In the genomic region with DNA sequence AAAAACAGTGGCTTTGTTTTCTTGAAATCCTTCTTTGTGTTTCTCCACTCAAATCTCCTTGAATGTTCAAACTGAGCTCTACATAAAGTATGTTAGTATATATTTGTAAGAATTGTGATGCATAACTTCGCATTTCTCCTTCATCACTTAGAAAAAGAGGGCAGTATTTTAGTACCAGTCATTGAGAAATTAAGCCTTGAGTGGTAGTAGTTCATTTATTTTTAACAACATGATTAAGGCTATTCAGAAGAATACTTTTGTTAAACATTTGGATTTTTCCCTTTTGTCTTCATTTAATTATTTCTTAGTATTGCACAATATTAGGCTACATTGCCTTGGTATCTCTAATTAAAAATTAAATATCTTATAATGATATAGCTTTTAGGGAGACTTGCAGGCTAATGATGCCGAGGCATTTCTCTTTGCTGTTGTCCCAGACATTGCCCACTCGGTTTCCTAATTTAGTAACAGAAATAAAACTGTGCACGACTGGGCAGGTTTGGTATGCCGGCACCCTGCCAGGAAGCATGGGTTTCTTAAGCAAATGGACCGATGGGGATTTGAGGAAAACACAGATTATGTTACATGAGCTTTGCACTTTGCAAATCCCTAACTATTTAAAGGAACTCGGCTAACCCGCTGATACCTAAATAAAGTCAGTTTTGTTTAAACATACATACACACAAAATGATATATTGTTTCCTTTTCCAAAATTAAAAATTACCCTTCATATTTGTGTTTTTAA, we compare ENCODE assay signal across 9 cellular contexts. TPM values are rescaled to one million over a fixed set of nuclear protein-coding genes. Genes with fewer than 3 reads are reported as not detected.
DNase-seq lines count a peak whose midpoint lies in the region; ATAC-seq, FAIRE-seq and TF ChIP-seq lines count a peak whose summit lies in the region.
"Had no signal": no experiment of that assay in that cellular context is flagged by ENCODE, and none has a peak within 500 bp of the region (broad histone marks: within the 10 kb centered on the region; RNA-seq: fewer than 3 reads in every experiment).

No MANE protein-coding gene starts in this region.

- no peaks in the 10 kb centered on the region for H4K20me1 ChIP-seq in hepatocyte (ENCODE audit: insufficient read depth, poor library complexity, severe bottlenecking)

- H3K27me3 ChIP-seq in WERI-Rb-1 (ENCODE audit: insufficient read depth, low read depth, severe bottlenecking) (no peaks in the 10 kb centered on the region), hepatocyte (no peaks in the 10 kb centered on the region)

- no peaks in the 10 kb centered on the region for H3K9me2 ChIP-seq in hepatocyte (replicated peaks; ENCODE audit: insufficient read depth)

- no peak for FAIRE-seq in urothelium cell line (lab: Jason Lieb, UNC)

- DNase-seq in NCI-H2196 (lab: John Stamatoyannopoulos, UW; ENCODE audit: unreplicated experiment) (peak; percentile 4), NCI-H2196 treated with DMSO at 0.1 percent for 48 hours (lab: John Stamatoyannopoulos, UW; ENCODE audit: unreplicated experiment) (no peak), WERI-Rb-1 (peak; percentile 64), hepatocyte (ENCODE audit: low spot score) (peak; percentile 42), urothelium cell line (ENCODE audit: low spot score) (peak; percentile 69)
- DNase-seq: OCI-M1 had no signal

- H3K4me2 ChIP-seq in hepatocyte = peak overlapping the region; percentile 67

- H3K79me2 ChIP-seq in hepatocyte = no peaks in the 10 kb centered on the region

- H3K4me3 ChIP-seq in WERI-Rb-1 (ENCODE audit: low read depth, low read length) (peak overlapping the region; percentile 34), hepatocyte (no peak overlapping the region)

- 23% methylated on average over 8 of the region's 8 CpGs for WGBS in hepatocyte (ENCODE audit: low lambda C conversion rate, missing lambda C conversion rate)

- H3K9me3 ChIP-seq in WERI-Rb-1 (ENCODE audit: severe bottlenecking) = no peaks in the 10 kb centered on the region
- H3K9me3 ChIP-seq in hepatocyte (ENCODE audit: low read depth) = no peaks in the 10 kb centered on the region

- TF ChIP-seq CTCF in WERI-Rb-1 (IDR thresholded peaks at IDR 0.05; ENCODE audit: low read depth, low read length) (no peak), hepatocyte (IDR thresholded peaks at IDR 0.05; ENCODE audit: poor library complexity) (no peak)

- H3K4me1 ChIP-seq in hepatocyte (ENCODE audit: insufficient read depth) = peaks cover 21% of the 10 kb centered on the region

- ATAC-seq in GM19035 (IDR thresholded peaks at IDR 0.05; ENCODE audit: unreplicated experiment) = no peak
- no peak for ATAC-seq in HG03457 (IDR thresholded peaks at IDR 0.05; ENCODE audit: unreplicated experiment)
- no peak for ATAC-seq in GM21423 (IDR thresholded peaks at IDR 0.05; ENCODE audit: unreplicated experiment)

- H3K27ac ChIP-seq in WERI-Rb-1 (peak overlapping the region; percentile 91), hepatocyte (peak overlapping the region; percentile 58)

- no peak overlapping the region for H2AFZ ChIP-seq in hepatocyte

- H3K36me3 ChIP-seq in WERI-Rb-1 = no peaks in the 10 kb centered on the region
- no peaks in the 10 kb centered on the region for H3K36me3 ChIP-seq in hepatocyte (replicated peaks; ENCODE audit: insufficient read depth, low read depth)

RNA-seq across cellular contexts. Expression of a gene that starts 54.7 kb away (rescaled TPM):
- total RNA-seq in hepatocyte = 55.5 and 63.5 TPM in 2 replicates
- polyA plus RNA-seq in hepatocyte = 32.1 and 33.3 TPM in 2 replicates

RNA-seq across cellular contexts. Expression of a gene that starts 56.6 kb away (rescaled TPM):
- 33.2 and 46.3 TPM in 2 replicates for total RNA-seq in hepatocyte
- polyA plus RNA-seq in hepatocyte = 31.3 and 40.4 TPM in 2 replicates
